8 cellular contexts compared by ENCODE assay signal in the genomic region with DNA sequence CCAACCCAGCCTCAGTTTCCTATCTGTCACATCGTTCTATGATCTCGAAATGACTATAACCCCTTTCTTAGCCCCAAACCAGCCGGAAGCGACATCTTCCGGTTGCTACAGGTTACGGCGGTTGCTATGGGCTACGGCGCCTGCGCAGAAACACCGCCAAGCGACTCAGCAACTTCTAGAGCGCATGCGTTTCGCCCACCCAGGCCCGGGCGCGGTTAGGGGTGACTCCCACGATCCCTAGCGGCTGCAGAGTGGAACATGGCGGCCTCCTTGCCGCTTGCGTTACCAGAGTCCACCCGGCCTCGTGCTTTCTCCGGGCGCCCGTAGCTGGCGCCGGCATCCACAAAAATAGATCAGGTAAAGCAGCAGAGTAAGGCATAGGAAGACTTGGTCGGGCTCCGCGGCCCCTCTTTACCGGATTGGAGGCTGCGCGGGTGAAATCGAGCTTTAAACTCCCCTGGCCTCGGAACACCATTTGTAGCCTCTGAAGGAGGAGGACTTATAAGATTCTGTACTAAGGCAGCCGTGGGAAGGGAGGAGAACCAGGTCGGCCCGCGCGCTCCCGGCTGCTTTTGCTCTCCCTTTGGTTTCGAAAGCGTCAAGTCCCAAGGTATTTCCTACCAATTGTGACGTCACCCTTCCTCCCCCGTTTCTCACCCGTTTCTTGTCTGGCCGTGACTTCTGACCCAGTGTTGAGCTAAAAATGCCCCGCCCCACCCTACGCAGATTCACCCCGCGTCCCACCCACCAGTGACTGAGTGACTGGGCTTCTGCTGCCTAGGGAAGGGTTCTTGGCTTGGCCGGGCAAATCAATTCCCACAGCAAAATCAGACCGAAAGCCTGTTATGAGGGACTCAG. TPM values are rescaled to one million over a fixed set of nuclear protein-coding genes. Genes with fewer than 3 reads are reported as not detected.
DNase-seq lines count a peak whose midpoint lies in the region; ATAC-seq and TF ChIP-seq lines count a peak whose summit lies in the region.

No MANE protein-coding gene starts in this region.

- CTCF ChIA-PET in GM10248 (lab: Yijun Ruan, JAX): interaction anchor here (0.6 to 2.2 kb wide), 5 partner anchors 10 to 141 kb away, joined by 3 to 10 read pairs (median 4); a partner anchor contains a TSS

- peak; percentile 86 for ATAC-seq in HG02571 (IDR thresholded peaks at IDR 0.05; ENCODE audit: unreplicated experiment)

- peak overlapping the region; percentile 92 for H3K27ac ChIP-seq in temporal lobe (ENCODE audit: low read depth, low read length)

- DNase-seq in GM10248 (ENCODE audit: extremely low spot score) (peak; percentile 99), NCI-H1048 (lab: John Stamatoyannopoulos, UW) (peak; percentile 84), SK-N-DZ (ENCODE audit: low spot score) (peak; percentile 96), glomerular endothelial cell (ENCODE audit: extremely low read depth, low read depth, low spot score) (peak; percentile 93), occipital lobe (lab: John Stamatoyannopoulos, UW) (peak; percentile 91)
- peak; percentile 98 for DNase-seq in activated naive CD4-positive, alpha-beta T cell treated with anti-CD3 and anti-CD28 coated beads, Interleukin-2, amount 50 U/mL, for 16 hours

- no peak for TF ChIP-seq CTCF in GM10248 (IDR thresholded peaks at IDR 0.05; ENCODE audit: control extremely low read depth, extremely low read depth, low read depth, missing control alignments)

- POLR2A ChIA-PET in GM10248 (lab: Yijun Ruan, JAX): interaction anchor here (0.7 to 1.3 kb wide), 3 partner anchors 52 to 141 kb away, joined by 3 to 7 read pairs (median 3); a partner anchor contains a TSS

RNA-seq across cellular contexts. Expression of a gene that starts 3.5 kb away (rescaled TPM):
- polyA plus RNA-seq in SK-N-DZ (2014; cell fraction: cytosol; rRNA removed): 1.3 and 1.9 TPM in 2 replicates
- 1.4 and 3.5 TPM in 2 replicates for polyA plus RNA-seq in SK-N-DZ (2014; cell fraction: nucleus; rRNA removed)
- 3.2 and 4.4 TPM in 2 replicates for total RNA-seq in glomerular endothelial cell
- 2.0 TPM for total RNA-seq in occipital lobe
- 2.7 TPM for total RNA-seq in temporal lobe

RNA-seq across cellular contexts. Expression of a gene that starts 59.3 kb away (rescaled TPM):
- 4.7 and 5.5 TPM in 2 replicates for polyA plus RNA-seq in SK-N-DZ (2014; cell fraction: cytosol; rRNA removed)
- polyA plus RNA-seq in SK-N-DZ (2014; cell fraction: nucleus; rRNA removed): 7.0 and 10.6 TPM in 2 replicates
- total RNA-seq in glomerular endothelial cell (11.6 and 12.2 TPM in 2 replicates), occipital lobe (23.4 TPM), temporal lobe (13.5 TPM)

Comparison
In these comparisons a context has a peak if more than half of its experiments do, and no peak if none do; other contexts are left out.
1. Peak in every context shown above with its lines: DNase-seq, ATAC-seq and H3K27ac ChIP-seq.